ENCODE assay signal across 8 cellular contexts in genomic region chr20:62776692-62777527, GRCh38. TPM values are rescaled to one million over a fixed set of nuclear protein-coding genes. Genes with fewer than 3 reads are reported as not detected.
DNase-seq lines count a peak whose midpoint lies in the region; ATAC-seq, FAIRE-seq and TF ChIP-seq lines count a peak whose summit lies in the region.

No MANE protein-coding gene starts in this region.

- peaks cover 0 to 9% (median 7%) of the 10 kb centered on the region in 3 donors for H3K27me3 Mint-ChIP-seq in CD14-positive monocyte (ENCODE audit: low read depth in 3 of 3)

- peak overlapping the region; percentile 88 to 92 for H3K9ac ChIP-seq in K562 (ENCODE audit: insufficient read depth in 1 of 2, low read depth in 2 of 2, low read length in 2 of 2)
- no peak overlapping the region for H3K9ac ChIP-seq in skeletal muscle satellite cell (ENCODE audit: low read depth, low read length)

- POLR2A ChIA-PET in HEK293T (lab: Yijun Ruan, JAX) (no interaction called here), K562 (lab: Yijun Ruan, JAX) (interaction anchor here (0.6 to 1.3 kb wide), 3 partner anchors 12 to 596 kb away, joined by 3 to 6 read pairs (median 5); no protein-coding TSS in a partner anchor)

- TF ChIP-seq RAD21 in K562 (CRISPR knock-in tag; conservative IDR thresholded peaks at IDR 0.05 in 1 of 2, IDR thresholded peaks at IDR 0.05 in 1 of 2): no peak

- peak overlapping the region in 6 of 7 donors; percentile 35 to 85 (median 78) for H3K27ac Mint-ChIP-seq in CD14-positive monocyte

- peaks cover 10% of the 10 kb centered on the region; the same call in 1 of the 2 replicates for H4K20me1 ChIP-seq in K562 (replicated peaks; ENCODE audit: control insufficient read depth, insufficient read depth, low read length)

- H3K36me3 ChIP-seq in K562 (ENCODE audit: control insufficient read depth, insufficient read depth, low read length): no peaks in the 10 kb centered on the region
- no peaks in the 10 kb centered on the region for H3K36me3 ChIP-seq in skeletal muscle satellite cell (ENCODE audit: insufficient read depth, low read length)

- intact Hi-C loops in CD14-positive monocyte (cut with micrococcal nuclease) (no loop called here), K562 (cut with micrococcal nuclease) (no loop called here)

- peak; percentile 96 for FAIRE-seq in K562 (lab: Jason Lieb, UNC)

- DNase-seq in CD14-positive monocyte (ENCODE audit: low spot score): no peak
- peak; percentile 66 for DNase-seq in HEK293T (ENCODE audit: extremely low spot score)
- peak; percentile 20 for DNase-seq in T follicular helper cell (ENCODE audit: low read depth)
- peak; percentile 88 to 90 (median 88) for DNase-seq in K562 (ENCODE audit: extremely low read depth in 1 of 4, low spot score in 3 of 4)
- DNase-seq in AG20443 (ENCODE audit: low spot score): no peak
- DNase-seq in DMS79 treated with DMSO at 0.1 percent for 48 hours (lab: John Stamatoyannopoulos, UW): no peak

- CTCF ChIA-PET in HEK293T (lab: Yijun Ruan, JAX): no interaction called here
- CTCF ChIA-PET in K562 (lab: Yijun Ruan, JAX; ENCODE audit: low intra/inter-chr PET ratio): no interaction called here

- no TSS peak for BruUV-seq in K562 (replicated peaks; lab: Mats Ljungman, UMichigan)

- WGBS in K562 (ENCODE audit: insufficient coverage, low coverage, missing lambda C conversion rate): 71% methylated on average over 8 of the region's 14 CpGs

- H3K4me3 Mint-ChIP-seq in CD14-positive monocyte: no peak overlapping the region

- in situ Hi-C loops in K562 (cut with MboI): no loop called here

- peaks cover 53% of the 10 kb centered on the region for H3K4me1 Mint-ChIP-seq in CD14-positive monocyte

- H3K27ac ChIP-seq in K562 (ENCODE audit: extremely low read depth, low read depth, low read length): peak overlapping the region; percentile 99

- ATAC-seq in K562: peak; percentile 87
- ATAC-seq in HG03135 (IDR thresholded peaks at IDR 0.05; ENCODE audit: unreplicated experiment): no peak

- H3K4me1 ChIP-seq in K562 (replicated peaks in 1 of 2; ENCODE audit: control insufficient read depth in 2 of 2, insufficient read depth in 2 of 2, low read length in 2 of 2): peaks cover 20 to 61% of the 10 kb centered on the region in 2 experiments
- H3K4me1 ChIP-seq in skeletal muscle satellite cell (ENCODE audit: control insufficient read depth, insufficient read depth, low read length): peaks cover 16% of the 10 kb centered on the region

- peak; percentile 92 for TF ChIP-seq POLR2A in K562 (conservative IDR thresholded peaks at IDR 0.05)

- TF ChIP-seq CTCF in CD14-positive monocyte (IDR thresholded peaks at IDR 0.05) (no peak), K562 (IDR thresholded peaks at IDR 0.05 in 2 of 3, conservative IDR thresholded peaks at IDR 0.05 in 1 of 3; ENCODE audit: insufficient read depth in 2 of 3, low read depth in 1 of 3, low read length in 3 of 3) (no peak)

- H3K4me3 ChIP-seq in K562 (peak overlapping the region; percentile 46), skeletal muscle satellite cell (ENCODE audit: low read length) (peak overlapping the region; percentile 45)

- H3K36me3 Mint-ChIP-seq in CD14-positive monocyte: no peaks in the 10 kb centered on the region

- H3K9me3 Mint-ChIP-seq in CD14-positive monocyte: peaks cover 0 to 5% (median 2%) of the 10 kb centered on the region in 7 donors

- H3K9me3 ChIP-seq in K562 (replicated peaks; ENCODE audit: control insufficient read depth, insufficient read depth, low read depth, low read length) (no peaks in the 10 kb centered on the region), skeletal muscle satellite cell (replicated peaks; ENCODE audit: low read length) (no peaks in the 10 kb centered on the region)

- peak overlapping the region; percentile 95 for H2AFZ ChIP-seq in K562 (ENCODE audit: low read depth, low read length)

- TF ChIP-seq EP300 in K562 (IDR thresholded peaks at IDR 0.05; ENCODE audit: low read length): no peak; the same call in 1 of the 2 replicates

- H3K27me3 ChIP-seq in K562 (ENCODE audit: control insufficient read depth in 2 of 2, insufficient read depth in 2 of 2, low read length in 2 of 2) (no peaks in the 10 kb centered on the region; a peak in 1 of 5 replicates), skeletal muscle satellite cell (ENCODE audit: control insufficient read depth, insufficient read depth, low read length) (peaks cover 43% of the 10 kb centered on the region)

- H3K4me2 ChIP-seq in K562 (ENCODE audit: insufficient read depth, low read length): peak overlapping the region; percentile 98
- peak overlapping the region; percentile 57 for H3K4me2 ChIP-seq in skeletal muscle satellite cell (ENCODE audit: low read length)

- H3K9me1 ChIP-seq in K562 (ENCODE audit: control insufficient read depth, insufficient read depth, low read length): no peaks in the 10 kb centered on the region

- peaks cover 5% of the 10 kb centered on the region; the same call in 2 of the 3 replicates for H3K79me2 ChIP-seq in K562 (ENCODE audit: control insufficient read depth, insufficient read depth, low read length)

TF ChIP-seq in HEK293T, 16 proteins besides CTCF, POLR2A, EP300 and RAD21 (continues in another document):
- no peak for TF ChIP-seq NFRKB (IDR thresholded peaks at IDR 0.05)
- no peak for TF ChIP-seq TARDBP (IDR thresholded peaks at IDR 0.05)

RNA-seq across cellular contexts. Expression of gene MRGBP, which starts 19.4 kb away (rescaled TPM):
- polyA plus RNA-seq in CD14-positive monocyte (10 to 100 TPM; 10.2 to 10.5 TPM), K562 (2011; rRNA removed) (18.7 and 20.7 TPM in 2 replicates), K562 (2014; fragmentation: Illumina TruSeq; extraction: Trizol) (18.4 and 21.0 TPM in 2 replicates), K562 (2014; fragmentation: Nextera tagmentation; extraction: Ambion mirVana) (1 to 10 TPM; 1.9 to 2.8 TPM), K562 (2014; rRNA removed) (26.3 and 26.7 TPM in 2 replicates)
- 11.0 and 21.6 TPM in 2 replicates for total RNA-seq in K562 (2011; cell fraction: chromatin; rRNA removed; ENCODE audit: low replicate concordance)
- 16.4 and 17.2 TPM in 2 replicates for total RNA-seq in K562 (2011; cell fraction: nucleolus; rRNA removed)
- 12.8 and 15.0 TPM in 2 replicates for total RNA-seq in K562 (2011; cell fraction: nucleoplasm; rRNA removed)
- total RNA-seq in K562 (2014; rRNA removed) (31.3 and 37.0 TPM in 2 replicates), K562 (2014; rRNA removed; fragmentation: Illumina TruSeq; extraction: Trizol) (18.1 TPM in 2 replicates), K562 (2015; rRNA removed; fragmentation: Illumina TruSeq; extraction: Trizol) (25.2 and 25.7 TPM in 2 replicates), K562 (2021) (25.1 and 26.1 TPM in 2 replicates)
- 20.8 and 28.5 TPM in 2 replicates for polyA plus RNA-seq in K562 (2011; cell fraction: cytosol; rRNA removed)
- polyA plus RNA-seq in K562 (2011; cell fraction: nucleus; rRNA removed): 27.0 and 39.1 TPM in 2 replicates
- 14.8 and 21.7 TPM in 2 replicates for polyA plus RNA-seq in K562 (2012)
- polyA minus RNA-seq in K562 (2011; rRNA and poly(A)+ RNA removed): 12.7 and 15.7 TPM in 2 replicates
- polyA minus RNA-seq in K562 (2011; cell fraction: cytosol; rRNA and poly(A)+ RNA removed): 9.6 and 11.5 TPM in 2 replicates
- polyA minus RNA-seq in K562 (2011; cell fraction: nucleus; rRNA and poly(A)+ RNA removed): 9.4 and 12.2 TPM in 2 replicates
- 19.7 and 21.3 TPM in 2 replicates for total RNA-seq in skeletal muscle satellite cell (2012; rRNA removed)

RNA-seq across cellular contexts. Expression of gene OGFR, which starts 27.7 kb away (rescaled TPM):
- polyA plus RNA-seq in CD14-positive monocyte (10 to 100 TPM; 47.8 to 79.3 TPM), K562 (2011; rRNA removed) (23.3 and 25.4 TPM in 2 replicates), K562 (2014; fragmentation: Illumina TruSeq; extraction: Trizol) (16.6 and 22.0 TPM in 2 replicates), K562 (2014; fragmentation: Nextera tagmentation; extraction: Ambion mirVana) (under 1 TPM; 0.39 TPM), K562 (2014; rRNA removed) (34.2 and 36.7 TPM in 2 replicates)
- 16.5 and 43.5 TPM in 2 replicates for total RNA-seq in K562 (2011; cell fraction: chromatin; rRNA removed; ENCODE audit: low replicate concordance)
- total RNA-seq in K562 (2011; cell fraction: nucleolus; rRNA removed): 33.8 and 38.4 TPM in 2 replicates
- 22.4 and 24.6 TPM in 2 replicates for total RNA-seq in K562 (2011; cell fraction: nucleoplasm; rRNA removed)
- total RNA-seq in K562 (2014; rRNA removed) (56.3 and 56.5 TPM in 2 replicates), K562 (2014; rRNA removed; fragmentation: Illumina TruSeq; extraction: Trizol) (8.9 and 10.3 TPM in 2 replicates), K562 (2015; rRNA removed; fragmentation: Illumina TruSeq; extraction: Trizol) (17.5 and 18.7 TPM in 2 replicates), K562 (2021) (33.1 and 36.5 TPM in 2 replicates)
- polyA plus RNA-seq in K562 (2011; cell fraction: cytosol; rRNA removed): 15.8 and 36.7 TPM in 2 replicates
- polyA plus RNA-seq in K562 (2011; cell fraction: nucleus; rRNA removed): 32.3 and 48.8 TPM in 2 replicates
- polyA plus RNA-seq in K562 (2012): 21.1 and 26.0 TPM in 2 replicates
- polyA minus RNA-seq in K562 (2011; rRNA and poly(A)+ RNA removed): 17.7 and 23.1 TPM in 2 replicates
- 19.9 and 22.3 TPM in 2 replicates for polyA minus RNA-seq in K562 (2011; cell fraction: cytosol; rRNA and poly(A)+ RNA removed)
- 8.8 and 9.7 TPM in 2 replicates for polyA minus RNA-seq in K562 (2011; cell fraction: nucleus; rRNA and poly(A)+ RNA removed)
- 35.7 and 36.9 TPM in 2 replicates for total RNA-seq in skeletal muscle satellite cell (2012; rRNA removed)

RNA-seq across cellular contexts. Expression of gene COL9A3, which starts 39.9 kb away (rescaled TPM):
- polyA plus RNA-seq in CD14-positive monocyte (1 to 10 TPM; 1.8 to 2.6 TPM), K562 (2011; rRNA removed) (1.3 and 2.5 TPM in 2 replicates), K562 (2014; fragmentation: Illumina TruSeq; extraction: Trizol) (0.48 and 0.76 TPM in 2 replicates), K562 (2014; fragmentation: Nextera tagmentation; extraction: Ambion mirVana) (under 1 TPM in 1 of 2 experiments, not detected in 1; 0.14 TPM), K562 (2014; rRNA removed) (3.0 and 3.6 TPM in 2 replicates)
- 2.5 and 7.3 TPM in 2 replicates for total RNA-seq in K562 (2011; cell fraction: chromatin; rRNA removed; ENCODE audit: low replicate concordance)
- total RNA-seq in K562 (2011; cell fraction: nucleolus; rRNA removed): 4.0 and 4.9 TPM in 2 replicates
- total RNA-seq in K562 (2011; cell fraction: nucleoplasm; rRNA removed): 2.8 and 4.0 TPM in 2 replicates
- total RNA-seq in K562 (2014; rRNA removed) (0.77 and 1.9 TPM in 2 replicates), K562 (2014; rRNA removed; fragmentation: Illumina TruSeq; extraction: Trizol) (0.18 and 0.51 TPM in 2 replicates), K562 (2015; rRNA removed; fragmentation: Illumina TruSeq; extraction: Trizol) (0.98 and 1.4 TPM in 2 replicates), K562 (2021) (1.3 and 1.7 TPM in 2 replicates)
- polyA plus RNA-seq in K562 (2011; cell fraction: cytosol; rRNA removed): 1.7 and 1.9 TPM in 2 replicates
- polyA plus RNA-seq in K562 (2011; cell fraction: nucleus; rRNA removed): 12.1 and 20.8 TPM in 2 replicates
- polyA plus RNA-seq in K562 (2012): 2.0 and 3.0 TPM in 2 replicates
- 0.35 and 0.87 TPM in 2 replicates for polyA minus RNA-seq in K562 (2011; rRNA and poly(A)+ RNA removed)
- polyA minus RNA-seq in K562 (2011; cell fraction: cytosol; rRNA and poly(A)+ RNA removed): 1.3 TPM in 1 of 2 replicates, not detected in the other
- 1.2 and 2.3 TPM in 2 replicates for polyA minus RNA-seq in K562 (2011; cell fraction: nucleus; rRNA and poly(A)+ RNA removed)
- 2.8 and 4.1 TPM in 2 replicates for total RNA-seq in skeletal muscle satellite cell (2012; rRNA removed)

Comparison
In these comparisons a context has a peak if more than half of its experiments do, and no peak if none do; other contexts are left out.
1. DNase-seq: peak in HEK293T (single experiment), T follicular helper cell (single experiment) and K562 (4 of 4); none in CD14-positive monocyte (single experiment), AG20443 (single experiment) and DMS79 treated with DMSO at 0.1 percent for 48 hours (single experiment).